Comparison of ENCODE assay signal across 31 cellular contexts in the genomic region with DNA sequence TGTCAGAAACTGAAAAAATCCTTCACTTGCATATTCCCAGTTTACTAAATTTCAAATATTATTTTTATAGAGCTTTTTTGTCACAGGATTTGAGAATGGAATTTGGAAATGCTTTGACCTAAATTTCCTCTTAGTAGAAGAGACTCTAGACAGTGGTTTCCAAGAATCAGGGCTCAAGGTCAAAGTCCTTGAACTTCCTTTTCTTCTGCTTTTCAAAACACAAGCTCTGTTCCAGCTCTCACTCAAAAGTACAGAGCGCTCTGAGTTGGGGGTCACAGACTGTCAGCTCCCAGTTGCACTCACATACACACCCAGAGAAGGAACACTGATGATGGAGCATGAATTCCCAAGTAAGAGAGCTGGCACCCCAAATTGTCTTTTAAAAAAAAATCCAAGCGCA.
"Had no signal": no experiment of that assay in that cellular context is flagged by ENCODE, and none has a peak within 500 bp of the region (broad histone marks: within the 10 kb centered on the region; RNA-seq: fewer than 3 reads in every experiment).

No MANE protein-coding gene starts in this region.

- H3K4me1 ChIP-seq: breast epithelium had no signal

- H3K27ac ChIP-seq: adrenal gland, body of pancreas, breast epithelium, SK-N-MC had no signal

- H3K9me3 Mint-ChIP-seq: activated T-helper 2 cell treated with anti-CD3 and anti-CD28 coated beads, Interferon-gamma antibody, Interleukin-2, Interleukin-4, amounts not matched to agents 10 μg/mL and 5 μg/mL and 100 μg/mL, durations not matched to agents 14 hours and 24 hours and 36 hours had no signal

- H3K36me3 ChIP-seq: adrenal gland, breast epithelium had no signal

- H3K27ac Mint-ChIP-seq: activated CD4-positive, alpha-beta memory T cell treated with anti-CD3 and anti-CD28 coated beads for 36 hours; activated CD4-positive, alpha-beta T cell treated with anti-CD3 and anti-CD28 coated beads, Interleukin-2, amount 10 ng/mL, durations not matched to agents 24 days and 14 days; activated naive CD8-positive, alpha-beta T cell treated with anti-CD3 and anti-CD28 coated beads for 36 hours; activated T-cell treated with anti-CD3 and anti-CD28 coated beads, Interleukin-2, amount 50 U/mL, for 72 hours; activated T-helper 2 cell treated with anti-CD3 and anti-CD28 coated beads, Interferon-gamma antibody, Interleukin-2, Interleukin-4, amounts not matched to agents 10 μg/mL and 5 μg/mL and 100 μg/mL, durations not matched to agents 14 hours and 24 hours and 36 hours; T-helper 1 cell treated with Interleukin-12 subunit alpha and Interleukin-12 subunit beta and Interleukin-4 antibody, amounts not matched to agents 30 μg/mL and 1 μg/mL, for 36 hours; T-helper 2 cell treated with Interferon-gamma antibody and Interleukin-4, amounts not matched to agents 5 μg/mL and 100 μg/mL, for 36 hours had no signal

- ATAC-seq: activated T-cell treated with anti-CD3 and anti-CD28 coated beads, Interleukin-2, amount 50 U/mL, for 72 hours; K562 had no signal

- H3K27me3 Mint-ChIP-seq: activated CD4-positive, alpha-beta memory T cell treated with anti-CD3 and anti-CD28 coated beads for 36 hours; activated CD4-positive, alpha-beta T cell treated with anti-CD3 and anti-CD28 coated beads, Interleukin-2, amount 10 ng/mL, durations not matched to agents 24 days and 14 days; activated naive CD8-positive, alpha-beta T cell treated with anti-CD3 and anti-CD28 coated beads for 36 hours had no signal

- H3K4me3 ChIP-seq: adrenal gland, body of pancreas, breast epithelium, K562, SK-N-MC had no signal

- DNase-seq: activated CD4-positive, alpha-beta memory T cell treated with anti-CD3 and anti-CD28 coated beads for 36 hours; activated CD4-positive, alpha-beta T cell treated with anti-CD3 and anti-CD28 coated beads, Interleukin-2, amount 10 ng/mL, durations not matched to agents 24 days and 14 days; activated gamma-delta T cell treated with Interleukin-2 at 50 U/mL for 16 hours; activated naive CD4-positive, alpha-beta T cell treated with anti-CD3 and anti-CD28 coated beads, Interleukin-2, amount 50 U/mL, for 16 hours; activated naive CD8-positive, alpha-beta T cell treated with anti-CD3 and anti-CD28 coated beads for 36 hours; activated T-cell treated with anti-CD3 and anti-CD28 coated beads, Interleukin-2, amount 50 U/mL, for 1 hour; activated T-cell treated with anti-CD3 and anti-CD28 coated beads, Interleukin-2, amount 50 U/mL, for 72 hours; caudate nucleus; cerebellar nuclear complex; IMR-90; NCI-H1092 treated with DMSO at 0.1 percent for 48 hours; NCI-H1417; NCI-H146; NCI-H187; NCI-H2029 treated with DMSO at 0.1 percent for 48 hours; NCI-H2107; NCI-H2171; NCI-H510A; NCI-H526; NCI-H748 treated with DMSO at 0.1 percent for 48 hours; NK-92 treated with Interleukin-12 subunit alpha and Interleukin-12 subunit beta, amount 100 ng/mL, for 24 hours; OCI-M1; Right ventricle myocardium superior had no signal

- H3K9me3 ChIP-seq: adrenal gland, body of pancreas, breast epithelium had no signal

- H3K36me3 Mint-ChIP-seq: activated CD4-positive, alpha-beta memory T cell treated with anti-CD3 and anti-CD28 coated beads for 36 hours had no signal

- H3K27me3 ChIP-seq: adrenal gland, body of pancreas, breast epithelium had no signal

- H3K4me3 Mint-ChIP-seq: activated CD4-positive, alpha-beta memory T cell treated with anti-CD3 and anti-CD28 coated beads for 36 hours; activated CD4-positive, alpha-beta T cell treated with anti-CD3 and anti-CD28 coated beads, Interleukin-2, amount 10 ng/mL, durations not matched to agents 24 days and 14 days; activated naive CD8-positive, alpha-beta T cell treated with anti-CD3 and anti-CD28 coated beads for 36 hours; activated T-cell treated with anti-CD3 and anti-CD28 coated beads, Interleukin-2, amount 50 U/mL, for 72 hours; T-helper 1 cell treated with Interleukin-12 subunit alpha and Interleukin-12 subunit beta and Interleukin-4 antibody, amounts not matched to agents 30 μg/mL and 1 μg/mL, for 36 hours; T-helper 2 cell treated with Interferon-gamma antibody and Interleukin-4, amounts not matched to agents 5 μg/mL and 100 μg/mL, for 36 hours had no signal
